Comparison of ENCODE assay signal across 34 cellular contexts in the genomic region with DNA sequence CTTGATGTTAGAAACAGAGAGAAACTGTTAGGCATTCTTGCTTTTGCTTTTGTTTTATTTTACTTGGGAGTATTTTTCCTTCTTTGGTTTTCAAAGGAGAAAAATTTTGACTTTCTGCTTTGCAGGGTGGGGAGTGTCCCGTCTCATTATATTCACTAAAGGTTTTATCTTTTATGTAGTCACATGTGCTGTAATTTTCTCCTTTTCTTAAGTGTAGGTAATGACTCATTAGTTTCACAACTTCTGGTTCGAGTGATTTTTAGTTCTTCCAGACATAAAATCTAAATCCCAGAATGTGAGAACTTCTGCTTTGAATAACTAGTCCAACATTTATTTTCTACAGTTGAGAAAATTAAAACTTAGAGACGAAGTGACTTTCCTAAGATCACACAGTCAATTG. TPM values are rescaled to one million over a fixed set of nuclear protein-coding genes. Genes with fewer than 3 reads are reported as not detected.
DNase-seq lines count a peak whose midpoint lies in the region; ATAC-seq, FAIRE-seq and TF ChIP-seq lines count a peak whose summit lies in the region.
"Had no signal": no experiment of that assay in that cellular context is flagged by ENCODE, and none has a peak within 500 bp of the region (broad histone marks: within the 10 kb centered on the region; RNA-seq: fewer than 3 reads in every experiment).

No MANE protein-coding gene starts in this region.

- H3K4me3 Mint-ChIP-seq in natural killer cell, result no peak overlapping the region
- H3K4me3 Mint-ChIP-seq: activated naive CD8-positive, alpha-beta T cell treated with anti-CD3 and anti-CD28 coated beads, Interleukin-2, amount 50 U/mL, for 24 hours; CD4-positive, alpha-beta T cell; neural progenitor cell; stimulated activated naive CD8-positive, alpha-beta T cell treated with anti-CD3 and anti-CD28 coated beads, Interleukin-15, Interleukin-2, amounts not matched to agents 100 ng/mL and 50 ng/mL, for 24 hours; T-helper 1 cell treated with Interleukin-12 subunit alpha and Interleukin-12 subunit beta and Interleukin-4 antibody, amounts not matched to agents 30 μg/mL and 1 μg/mL, for 36 hours had no signal

- H3K79me2 ChIP-seq in GM23248 (ENCODE audit: insufficient read depth), result no peaks in the 10 kb centered on the region
- H3K79me2 ChIP-seq: parathyroid adenoma had no signal

- ATAC-seq in omental fat pad (ENCODE audit: low FRiP score) (peak; percentile 66), natural killer cell (no peak)
- ATAC-seq: activated CD4-positive, CD25-positive, alpha-beta regulatory T cell treated with anti-CD3 and anti-CD28 coated beads, Interleukin-2, amount 50 U/mL, for 24 hours; activated naive CD8-positive, alpha-beta T cell treated with anti-CD3 and anti-CD28 coated beads, Interleukin-2, amount 50 U/mL, for 24 hours; K562; left lobe of liver had no signal

- H3K27me3 Mint-ChIP-seq in natural killer cell (ENCODE audit: low read depth in 2 of 2), result no peaks in the 10 kb centered on the region

- no peak overlapping the region for H3K9ac ChIP-seq in GM23248
- H3K9ac ChIP-seq: neural progenitor cell, parathyroid adenoma had no signal

- in situ Hi-C loops in GM23248 (cut with MboI), result no loop called here

- H3K36me3 Mint-ChIP-seq in natural killer cell, result no peaks in the 10 kb centered on the region
- H3K36me3 Mint-ChIP-seq: neural progenitor cell had no signal

- H3K4me3 ChIP-seq in GM23248, result no peak overlapping the region
- H3K4me3 ChIP-seq: dorsolateral prefrontal cortex, K562, neural progenitor cell, right atrium auricular region, SK-N-MC, thoracic aorta had no signal

- intact Hi-C loops in natural killer cell (cut with micrococcal nuclease), result no loop called here

- H3K27ac ChIP-seq in GM23248, result no peak overlapping the region
- H3K27ac ChIP-seq: dorsolateral prefrontal cortex, neural progenitor cell, parathyroid adenoma, right atrium auricular region, SK-N-MC, thoracic aorta had no signal

- TF ChIP-seq CTCF in omental fat pad (IDR thresholded peaks at IDR 0.05) (no peak), natural killer cell (IDR thresholded peaks at IDR 0.05) (no peak)

- FAIRE-seq in endometrium (lab: Jason Lieb, UNC), result peak; percentile 86
- FAIRE-seq: D721Med, GM19239, H1, K562, TTC549 had no signal

- H2AFZ ChIP-seq in GM23248, result no peak overlapping the region
- H2AFZ ChIP-seq: neural progenitor cell, parathyroid adenoma had no signal

- H3K4me1 ChIP-seq in GM23248 (ENCODE audit: insufficient read depth), result no peaks in the 10 kb centered on the region
- H3K4me1 ChIP-seq: neural progenitor cell, right atrium auricular region had no signal

- WGBS in GM23248 (ENCODE audit: low coverage in 1 of 2, low lambda C conversion rate in 2 of 2, missing lambda C conversion rate in 2 of 2), 2 experiments, result 19 to 37% methylated on average over 3 of the region's 3 CpGs

- H3K4me1 Mint-ChIP-seq in natural killer cell, result no peaks in the 10 kb centered on the region
- H3K4me1 Mint-ChIP-seq: activated naive CD8-positive, alpha-beta T cell treated with anti-CD3 and anti-CD28 coated beads, Interleukin-2, amount 50 U/mL, for 24 hours; neural progenitor cell had no signal

- DNase-seq in GM23248 (peak; percentile 30), NOMO-1 treated with DMSO at 0.1 percent for 48 hours (lab: John Stamatoyannopoulos, UW; ENCODE audit: unreplicated experiment) (peak; percentile 75), omental fat pad (ENCODE audit: low spot score) (no peak), anterior cingulate cortex (lab: John Stamatoyannopoulos, UW) (no peak), NCI-H2081 treated with DMSO at 0.1 percent for 48 hours (lab: John Stamatoyannopoulos, UW) (no peak), natural killer cell (no peak)
- DNase-seq: activated CD4-positive, alpha-beta T cell treated with anti-CD3 and anti-CD28 coated beads, Interleukin-2, amount 50 U/mL, for 48 hours; activated naive CD4-positive, alpha-beta T cell; activated naive CD8-positive, alpha-beta T cell treated with anti-CD3 and anti-CD28 coated beads, Interleukin-2, amount 50 U/mL, for 24 hours; activated T-cell treated with anti-CD3 and anti-CD28 coated beads, Interleukin-2, amount 50 U/mL, for 48 hours; CD4-positive, alpha-beta T cell; dorsolateral prefrontal cortex; NCI-H1436 treated with DMSO at 0.1 percent for 48 hours; NCI-H510A; stimulated activated CD4-positive, alpha-beta T cell treated with anti-CD3 and anti-CD28 coated beads, Interleukin-1b, Interleukin-23, amount 100 ng/mL, for 48 hours had no signal

- H3K27ac Mint-ChIP-seq in natural killer cell, result no peak overlapping the region
- H3K27ac Mint-ChIP-seq: activated naive CD8-positive, alpha-beta T cell treated with anti-CD3 and anti-CD28 coated beads, Interleukin-2, amount 50 U/mL, for 24 hours; CD4-positive, alpha-beta T cell; neural progenitor cell; stimulated activated naive CD8-positive, alpha-beta T cell treated with anti-CD3 and anti-CD28 coated beads, Interleukin-15, Interleukin-2, amounts not matched to agents 100 ng/mL and 50 ng/mL, for 24 hours; T-helper 1 cell treated with Interleukin-12 subunit alpha and Interleukin-12 subunit beta and Interleukin-4 antibody, amounts not matched to agents 30 μg/mL and 1 μg/mL, for 36 hours had no signal

- no peaks in the 10 kb centered on the region for H4K20me1 ChIP-seq in GM23248 (ENCODE audit: insufficient read depth)

- H3K4me2 ChIP-seq in GM23248 (ENCODE audit: unreplicated experiment), result no peak overlapping the region
- H3K4me2 ChIP-seq: neural progenitor cell had no signal

- peaks cover 0 to 2% of the 10 kb centered on the region in 2 donors for H3K9me3 Mint-ChIP-seq in natural killer cell
- H3K9me3 Mint-ChIP-seq: activated naive CD8-positive, alpha-beta T cell treated with anti-CD3 and anti-CD28 coated beads, Interleukin-2, amount 50 U/mL, for 24 hours; CD4-positive, alpha-beta T cell; neural progenitor cell; stimulated activated naive CD8-positive, alpha-beta T cell treated with anti-CD3 and anti-CD28 coated beads, Interleukin-15, Interleukin-2, amounts not matched to agents 100 ng/mL and 50 ng/mL, for 24 hours; T-helper 1 cell treated with Interleukin-12 subunit alpha and Interleukin-12 subunit beta and Interleukin-4 antibody, amounts not matched to agents 30 μg/mL and 1 μg/mL, for 36 hours had no signal

- H3K36me3 ChIP-seq in GM23248 (ENCODE audit: low read depth), result no peaks in the 10 kb centered on the region
- H3K36me3 ChIP-seq: neural progenitor cell, right atrium auricular region, thoracic aorta had no signal

- no peaks in the 10 kb centered on the region for H3F3A ChIP-seq in GM23248 (ENCODE audit: insufficient read depth)

- H3K27me3 ChIP-seq in GM23248 (replicated peaks; ENCODE audit: insufficient read depth), result peaks cover 7% of the 10 kb centered on the region; the same call in 1 of the 2 replicates
- H3K27me3 ChIP-seq: neural progenitor cell, right atrium auricular region had no signal

- H3K9me2 ChIP-seq in GM23248 (ENCODE audit: insufficient read depth), result no peaks in the 10 kb centered on the region

- no peaks in the 10 kb centered on the region for H3K9me3 ChIP-seq in GM23248 (ENCODE audit: low read depth)
- H3K9me3 ChIP-seq: right atrium auricular region, thoracic aorta had no signal

RNA-seq across cellular contexts. Expression of a gene that starts 37.7 kb away (rescaled TPM):
- not detected in 2 replicates for total RNA-seq in GM23248 (2014; rRNA removed; shearing (Covaris generic))
- polyA plus RNA-seq in GM23248 (2016; fragmentation: Nextera tagmentation; extraction: Ambion mirVana), result not detected in 2 replicates
- total RNA-seq in omental fat pad, result not detected
- total RNA-seq in natural killer cell, result not detected
- total RNA-seq: A673; CD4-positive, alpha-beta T cell; Daoy; dorsolateral prefrontal cortex; fibroblast of lung; H1; K562; mesenteric fat pad; right atrium auricular region; thoracic aorta had no signal
- polyA plus RNA-seq: fibroblast of lung, H1, K562 had no signal

Comparison
In these comparisons a context has a peak if more than half of its experiments do, and no peak if none do; other contexts are left out.
1. DNase-seq: peak in GM23248 (single experiment) and NOMO-1 treated with DMSO at 0.1 percent for 48 hours (single experiment); none in omental fat pad (single experiment), anterior cingulate cortex (0 of 58), NCI-H2081 treated with DMSO at 0.1 percent for 48 hours (single experiment) and natural killer cell (single experiment).